In genomic region chr4:126604273-126604867, GRCh38 we compare ENCODE assay signal across 8 cellular contexts.
A peak's percentile ranks its signal among the peaks of the same experiment; 100 is the strongest.
DNase-seq lines count a peak whose midpoint lies in the region; FAIRE-seq and TF ChIP-seq lines count a peak whose summit lies in the region.

No MANE protein-coding gene starts in this region.

- no peak overlapping the region for H3K4me3 ChIP-seq in effector memory CD4-positive, alpha-beta T cell (ENCODE audit: insufficient read depth, low read depth, low read length, poor library complexity, severe bottlenecking)

- no peak for FAIRE-seq in GM19239 (lab: Jason Lieb, UNC)

- H3K4me1 ChIP-seq in effector memory CD4-positive, alpha-beta T cell (ENCODE audit: control insufficient read depth, insufficient read depth, low read length, poor library complexity, severe bottlenecking) = no peaks in the 10 kb centered on the region

- in situ Hi-C loops in KBM-7 (cut with MboI; ENCODE audit: low pct_unique_long_range_greater_than_20kb, low sequenced_read_pairs) = no loop called here

- no peaks in the 10 kb centered on the region for H3K36me3 ChIP-seq in effector memory CD4-positive, alpha-beta T cell (ENCODE audit: control insufficient read depth, insufficient read depth, low read length)

- no peaks in the 10 kb centered on the region for H3K27me3 ChIP-seq in effector memory CD4-positive, alpha-beta T cell (replicated peaks; ENCODE audit: control insufficient read depth, insufficient read depth, low read length, poor library complexity, severe bottlenecking)

- no peak overlapping the region for H3K27ac ChIP-seq in VCaP
- H3K27ac ChIP-seq in effector memory CD4-positive, alpha-beta T cell (ENCODE audit: insufficient read depth, low read length, poor library complexity, severe bottlenecking) = no peak overlapping the region

- TF ChIP-seq CTCF in VCaP (conservative IDR thresholded peaks at IDR 0.05) = peak; percentile 83

- no peaks in the 10 kb centered on the region for H3K9me3 ChIP-seq in effector memory CD4-positive, alpha-beta T cell (ENCODE audit: control insufficient read depth, low read length)

- DNase-seq in NCI-H82 (lab: John Stamatoyannopoulos, UW) (peak; percentile 58), NCI-H82 treated with DMSO at 0.1 percent for 48 hours (lab: John Stamatoyannopoulos, UW; ENCODE audit: unreplicated experiment) (no peak), KBM-7 (peak; percentile 16), hippocampal formation (lab: John Stamatoyannopoulos, UW) (peak; percentile 6 to 27), NCI-H187 (lab: John Stamatoyannopoulos, UW) (no peak), GM19239 (ENCODE audit: insufficient read length, low spot score) (no peak)
- no peak for DNase-seq in effector memory CD4-positive, alpha-beta T cell

Comparison
In these comparisons a context has a peak if more than half of its experiments do, and no peak if none do; other contexts are left out.
1. DNase-seq: peak in NCI-H82 (single experiment), KBM-7 (single experiment) and hippocampal formation (2 of 2); none in NCI-H82 treated with DMSO at 0.1 percent for 48 hours (single experiment), NCI-H187 (0 of 2), GM19239 (single experiment) and effector memory CD4-positive, alpha-beta T cell (0 of 3).